In genomic region chr11:95095858-95096587, GRCh38 we compare ENCODE assay signal across 1 cellular context.
TF ChIP-seq lines count a peak whose summit lies in the region.

No MANE protein-coding gene starts in this region.

TF ChIP-seq in GM12878, 131 proteins besides CTCF, POLR2A, EP300 and RAD21 (continued from another document and continues in another):
- peak; percentile 97 for TF ChIP-seq CUX1 (IDR thresholded peaks at IDR 0.05; ENCODE audit: insufficient replicate concordance, low read depth, low read length)
- TF ChIP-seq EGR1 (IDR thresholded peaks at IDR 0.05; ENCODE audit: borderline replicate concordance in 1 of 2, low read depth in 2 of 2, low read length in 2 of 2): no peak
- peak; percentile 63; the same call in 1 of the 2 replicates for TF ChIP-seq EED (IDR thresholded peaks at IDR 0.05; ENCODE audit: low read depth)
- TF ChIP-seq BHLHE40 (IDR thresholded peaks at IDR 0.05; ENCODE audit: borderline replicate concordance in 1 of 2, low read depth in 2 of 2, low read length in 1 of 2): peak in 1 of 2 experiments; percentile 55; a peak in 1 of 4 replicates
- TF ChIP-seq POLR2AphosphoS5 (IDR thresholded peaks at IDR 0.05; ENCODE audit: low read length): no peak
- no peak for TF ChIP-seq USF2 (IDR thresholded peaks at IDR 0.05; ENCODE audit: borderline replicate concordance, low read depth, low read length)
- no peak for TF ChIP-seq PBX3 (IDR thresholded peaks at IDR 0.05; ENCODE audit: insufficient replicate concordance, low read depth, low read length)
- TF ChIP-seq SUPT20H (IDR thresholded peaks at IDR 0.05; ENCODE audit: borderline replicate concordance, control insufficient read depth, low read depth, low read length): no peak
- TF ChIP-seq FOXK2 (IDR thresholded peaks at IDR 0.05): no peak
- peak; percentile 39 for TF ChIP-seq BCL3 (IDR thresholded peaks at IDR 0.05; ENCODE audit: borderline replicate concordance, insufficient read depth, low read depth, low read length, poor library complexity, severe bottlenecking)
- no peak for TF ChIP-seq NRF1 (conservative IDR thresholded peaks at IDR 0.05; ENCODE audit: low read depth, low read length)
- TF ChIP-seq RELB (IDR thresholded peaks at IDR 0.05; ENCODE audit: low read depth): peak; percentile 81
- no peak for TF ChIP-seq FOS (IDR thresholded peaks at IDR 0.05; ENCODE audit: borderline replicate concordance, extremely low read depth, insufficient read length)
- TF ChIP-seq ZNF274 (IDR thresholded peaks at IDR 0.05; ENCODE audit: insufficient read depth, insufficient read length): no peak
- no peak for TF ChIP-seq MYB (IDR thresholded peaks at IDR 0.05; ENCODE audit: borderline replicate concordance, low read depth, low read length)
- peak; percentile 32; the same call in 1 of the 2 replicates for TF ChIP-seq GABPA (IDR thresholded peaks at IDR 0.05; ENCODE audit: low read depth)
- TF ChIP-seq RB1 (IDR thresholded peaks at IDR 0.05; ENCODE audit: borderline replicate concordance): no peak
- TF ChIP-seq CHD4 (IDR thresholded peaks at IDR 0.05): no peak
- peak; percentile 97 for TF ChIP-seq NFIC (IDR thresholded peaks at IDR 0.05; ENCODE audit: low read depth, low read length)
- TF ChIP-seq ZNF687 (IDR thresholded peaks at IDR 0.05): no peak
- TF ChIP-seq IKZF1 (conservative IDR thresholded peaks at IDR 0.05): peak; percentile 68
- no peak for TF ChIP-seq STAT3 (IDR thresholded peaks at IDR 0.05; ENCODE audit: low read depth, low read length)
- TF ChIP-seq ZBTB40 (IDR thresholded peaks at IDR 0.05; ENCODE audit: borderline replicate concordance): no peak
- peak; percentile 83 for TF ChIP-seq PKNOX1 (IDR thresholded peaks at IDR 0.05)
- peak; percentile 97 for TF ChIP-seq PAX5 (IDR thresholded peaks at IDR 0.05; ENCODE audit: borderline replicate concordance, low read depth, low read length)
- TF ChIP-seq SMAD5 (IDR thresholded peaks at IDR 0.05; ENCODE audit: low read depth): no peak
- TF ChIP-seq ESRRA (IDR thresholded peaks at IDR 0.05; ENCODE audit: low read length): no peak
- no peak for TF ChIP-seq KDM1A (IDR thresholded peaks at IDR 0.05; ENCODE audit: borderline replicate concordance)
- no peak for TF ChIP-seq POU2F2 (IDR thresholded peaks at IDR 0.05; ENCODE audit: borderline replicate concordance, low read depth, low read length)
- TF ChIP-seq E4F1 (IDR thresholded peaks at IDR 0.05; ENCODE audit: borderline replicate concordance, partially characterized antibody): no peak
- TF ChIP-seq BACH1 (IDR thresholded peaks at IDR 0.05; ENCODE audit: borderline replicate concordance): no peak
- no peak for TF ChIP-seq SIN3A (IDR thresholded peaks at IDR 0.05; ENCODE audit: low read depth, low read length)
- peak; percentile 82 for TF ChIP-seq JUNB (IDR thresholded peaks at IDR 0.05)
- peak; percentile 87; the same call in 1 of the 2 replicates for TF ChIP-seq PML (IDR thresholded peaks at IDR 0.05; ENCODE audit: low read length)
